11 cellular contexts compared by ENCODE assay signal in the genomic region with DNA sequence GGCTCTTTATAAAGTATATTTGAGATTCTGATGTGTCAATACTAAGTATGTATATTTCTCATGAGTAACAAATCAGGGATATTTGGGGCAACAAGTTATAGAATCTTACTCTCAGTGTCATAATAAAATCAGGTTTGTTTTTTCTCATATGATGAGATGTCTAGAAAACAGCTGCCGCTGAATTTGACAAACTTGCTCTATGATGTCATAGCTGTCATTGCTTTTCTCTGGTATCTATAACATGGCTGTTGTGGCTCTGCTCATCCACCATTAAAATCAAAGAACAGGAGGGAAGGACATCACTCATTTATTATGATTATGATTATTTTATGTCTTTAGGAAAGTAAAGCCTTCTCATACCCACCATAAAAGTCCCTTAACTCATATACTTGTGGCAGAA.
"Had no signal": no experiment of that assay in that cellular context is flagged by ENCODE, and none has a peak within 500 bp of the region (broad histone marks: within the 10 kb centered on the region; RNA-seq: fewer than 3 reads in every experiment).

No MANE protein-coding gene starts in this region.

- H3K9me3 ChIP-seq: HAP-1 had no signal

- ATAC-seq: GM23338, HCT116 had no signal

- H3K4me1 ChIP-seq: HAP-1 had no signal

- H2AFZ ChIP-seq: GM23248, GM23338 had no signal

- H3K36me3 ChIP-seq: HAP-1 had no signal

- H3K4me3 ChIP-seq: GM23248, GM23338, HAP-1 had no signal

- H3K4me2 ChIP-seq: GM23338 had no signal

- DNase-seq: GM23248, GOT3, H7, H9, HCEC 1CT, HFFc6 had no signal

- H3K9ac ChIP-seq: GM23248 had no signal

- H3K27ac ChIP-seq: GM23248 had no signal

- FAIRE-seq: H1, H54 had no signal
